ENCODE assay signal across 8 cellular contexts in genomic region chr10:107409517-107409916, GRCh38.
DNase-seq lines count a peak whose midpoint lies in the region; ATAC-seq and TF ChIP-seq lines count a peak whose summit lies in the region.

No MANE protein-coding gene starts in this region.

- DNase-seq in AG20443 (ENCODE audit: low spot score) = peak; percentile 25
- DNase-seq in NCI-H69 (lab: John Stamatoyannopoulos, UW) = peak; percentile 55
- peak; percentile 16 for DNase-seq in globus pallidus (ENCODE audit: low spot score)
- DNase-seq in gastrocnemius medialis = no peak
- DNase-seq in activated naive CD4-positive, alpha-beta T cell treated with anti-CD3 and anti-CD28 coated beads, Interleukin-2, amount 10 ng/mL, durations not matched to agents 7 days and 5 days = no peak
- no peak for DNase-seq in NCI-H446 treated with DMSO at 0.1 percent for 48 hours (lab: John Stamatoyannopoulos, UW)
- DNase-seq in posterior vena cava (ENCODE audit: low spot score) = no peak

- no peaks in the 10 kb centered on the region for H3K36me3 Mint-ChIP-seq in activated naive CD4-positive, alpha-beta T cell treated with anti-CD3 and anti-CD28 coated beads, Interleukin-2, amount 10 ng/mL, durations not matched to agents 7 days and 5 days

- no peaks in the 10 kb centered on the region for H3K4me1 ChIP-seq in gastrocnemius medialis

- no peak overlapping the region for H3K27ac Mint-ChIP-seq in activated naive CD4-positive, alpha-beta T cell treated with anti-CD3 and anti-CD28 coated beads, Interleukin-2, amount 10 ng/mL, durations not matched to agents 7 days and 5 days

- no peak for TF ChIP-seq POLR2A in gastrocnemius medialis (IDR thresholded peaks at IDR 0.05)

- H3K9me3 Mint-ChIP-seq in activated naive CD4-positive, alpha-beta T cell treated with anti-CD3 and anti-CD28 coated beads, Interleukin-2, amount 10 ng/mL, durations not matched to agents 7 days and 5 days = peaks cover 6% of the 10 kb centered on the region

- CTCF ChIA-PET in activated naive CD4-positive, alpha-beta T cell treated with anti-CD3 and anti-CD28 coated beads, Interleukin-2, amount 10 ng/mL, durations not matched to agents 7 days and 5 days (lab: Charles Lee) = no interaction called here

- in situ Hi-C loops in gastrocnemius medialis (cut with MboI; ENCODE audit: low sequenced_read_pairs in 4 of 4) = no loop called here

- no peaks in the 10 kb centered on the region for H3K4me1 Mint-ChIP-seq in activated naive CD4-positive, alpha-beta T cell treated with anti-CD3 and anti-CD28 coated beads, Interleukin-2, amount 10 ng/mL, durations not matched to agents 7 days and 5 days

- ATAC-seq in GM19351 (IDR thresholded peaks at IDR 0.05; ENCODE audit: unreplicated experiment) (peak; percentile 95), gastrocnemius medialis (no peak)

- H3K27ac ChIP-seq in gastrocnemius medialis = no peak overlapping the region

- intact Hi-C loops in gastrocnemius medialis (cut with DNase I; ENCODE audit: low total_unique reads) = no loop called here
- intact Hi-C loops in posterior vena cava (cut with DNase I) = no loop called here

- H3K4me3 Mint-ChIP-seq in activated naive CD4-positive, alpha-beta T cell treated with anti-CD3 and anti-CD28 coated beads, Interleukin-2, amount 10 ng/mL, durations not matched to agents 7 days and 5 days = no peak overlapping the region

- no peak for TF ChIP-seq CTCF in gastrocnemius medialis (IDR thresholded peaks at IDR 0.05 in 4 of 5, conservative IDR thresholded peaks at IDR 0.05 in 1 of 5)

- no peaks in the 10 kb centered on the region for H3K9me3 ChIP-seq in gastrocnemius medialis

- no peaks in the 10 kb centered on the region for H3K27me3 Mint-ChIP-seq in activated naive CD4-positive, alpha-beta T cell treated with anti-CD3 and anti-CD28 coated beads, Interleukin-2, amount 10 ng/mL, durations not matched to agents 7 days and 5 days

- H3K4me3 ChIP-seq in gastrocnemius medialis = no peak overlapping the region

- H3K36me3 ChIP-seq in gastrocnemius medialis = no peaks in the 10 kb centered on the region

- H3K27me3 ChIP-seq in gastrocnemius medialis = no peaks in the 10 kb centered on the region

Comparison
In these comparisons a context has a peak if more than half of its experiments do, and no peak if none do; other contexts are left out.
1. DNase-seq: peak in AG20443 (single experiment), NCI-H69 (single experiment) and globus pallidus (single experiment); none in gastrocnemius medialis (0 of 2), activated naive CD4-positive, alpha-beta T cell treated with anti-CD3 and anti-CD28 coated beads, Interleukin-2, amount 10 ng/mL, durations not matched to agents 7 days and 5 days (single experiment), NCI-H446 treated with DMSO at 0.1 percent for 48 hours (single experiment) and posterior vena cava (single experiment).